In genomic region chr18:3869848-3870247, GRCh38 we compare ENCODE assay signal across 8 cellular contexts.
DNase-seq lines count a peak whose midpoint lies in the region; ATAC-seq and TF ChIP-seq lines count a peak whose summit lies in the region.

No MANE protein-coding gene starts in this region.

- TF ChIP-seq POLR2A in tibial nerve (IDR thresholded peaks at IDR 0.05): no peak

- no peaks in the 10 kb centered on the region for H3K27me3 ChIP-seq in tibial nerve

- intact Hi-C loops in sciatic nerve (cut with DNase I): no loop called here

- no peaks in the 10 kb centered on the region for H3K9me3 ChIP-seq in tibial nerve

- 41 to 42% methylated on average over 2 of the region's 2 CpGs for WGBS in tibial nerve, 2 donors

- TF ChIP-seq CTCF in C4-2B (conservative IDR thresholded peaks at IDR 0.05) (peak; percentile 70), tibial nerve (IDR thresholded peaks at IDR 0.05) (peak in 2 of 5 experiments; percentile 48 to 59)

- no peak overlapping the region for H3K4me3 ChIP-seq in tibial nerve

- peak; percentile 78 for ATAC-seq in sciatic nerve
- no peak for ATAC-seq in GM19035 (IDR thresholded peaks at IDR 0.05; ENCODE audit: unreplicated experiment)
- no peak for ATAC-seq in HG03442 (IDR thresholded peaks at IDR 0.05; ENCODE audit: unreplicated experiment)

- peaks cover 0 to 21% (median 0%) of the 10 kb centered on the region in 4 donors for H3K4me1 ChIP-seq in tibial nerve

- DNase-seq in HT1080 (ENCODE audit: low read depth) (peak; percentile 48), OCI-M1 (lab: John Stamatoyannopoulos, UW) (peak; percentile 80), fibroblast of peridontal ligament (ENCODE audit: extremely low read depth) (peak; percentile 79), sciatic nerve (ENCODE audit: low spot score) (no peak), tibial nerve (ENCODE audit: low spot score in 2 of 2) (no peak)

- no peak overlapping the region for H3K27ac ChIP-seq in C4-2B
- H3K27ac ChIP-seq in tibial nerve: no peak overlapping the region

- no peaks in the 10 kb centered on the region for H3K36me3 ChIP-seq in tibial nerve

- TF ChIP-seq EP300 in tibial nerve (IDR thresholded peaks at IDR 0.05): no peak

Comparison
In these comparisons a context has a peak if more than half of its experiments do, and no peak if none do; other contexts are left out.
1. DNase-seq: peak in HT1080 (single experiment), OCI-M1 (single experiment) and fibroblast of peridontal ligament (single experiment); none in sciatic nerve (single experiment) and tibial nerve (0 of 2).